Comparison of ENCODE assay signal across 13 cellular contexts in genomic region chrX:19627533-19627932, GRCh38.
DNase-seq lines count a peak whose midpoint lies in the region; ATAC-seq and TF ChIP-seq lines count a peak whose summit lies in the region.
"Had no signal": no experiment of that assay in that cellular context is flagged by ENCODE, and none has a peak within 500 bp of the region (broad histone marks: within the 10 kb centered on the region; RNA-seq: fewer than 3 reads in every experiment).

No MANE protein-coding gene starts in this region.

- peak overlapping the region; percentile 74 for H3K27ac Mint-ChIP-seq in activated CD8-positive, alpha-beta T cell treated with anti-CD3 and anti-CD28 coated beads for 36 hours

- H3K4me3 ChIP-seq in fibroblast of the aortic adventitia (ENCODE audit: low read depth, low read length) (no peak overlapping the region), colonic mucosa (no peak overlapping the region)
- H3K4me3 ChIP-seq: lower lobe of right lung, MG63 had no signal

- no peaks in the 10 kb centered on the region for H3K36me3 ChIP-seq in colonic mucosa
- H3K36me3 ChIP-seq: lower lobe of right lung, MG63 had no signal

- POLR2A ChIA-PET in activated CD8-positive, alpha-beta T cell treated with anti-CD3 and anti-CD28 coated beads for 36 hours (lab: Charles Lee) = interaction anchor here (1.0 kb wide), 1 partner anchor 9 kb away, joined by 3 read pairs; no protein-coding TSS in a partner anchor
- POLR2A ChIA-PET in HEK293T (lab: Yijun Ruan, JAX) = no interaction called here

- no peak overlapping the region for H3K27ac ChIP-seq in colonic mucosa
- H3K27ac ChIP-seq: lower lobe of right lung, parathyroid adenoma had no signal

- CTCF ChIA-PET in activated CD8-positive, alpha-beta T cell treated with anti-CD3 and anti-CD28 coated beads for 36 hours (lab: Charles Lee) = no interaction called here
- CTCF ChIA-PET in HEK293T (lab: Yijun Ruan, JAX) = no interaction called here

- H3K9ac ChIP-seq in colonic mucosa (ENCODE audit: low read depth in 2 of 2, low read length in 2 of 2) = no peak overlapping the region
- H3K9ac ChIP-seq: parathyroid adenoma had no signal

- H3K4me3 Mint-ChIP-seq in activated CD8-positive, alpha-beta T cell treated with anti-CD3 and anti-CD28 coated beads for 36 hours = no peak overlapping the region

- intact Hi-C loops in activated CD8-positive, alpha-beta T cell treated with anti-CD3 and anti-CD28 coated beads for 36 hours (cut with micrococcal nuclease) = no loop called here
- intact Hi-C loops in colonic mucosa (cut with DNase I) = no loop called here

- H3K4me1 Mint-ChIP-seq in activated CD8-positive, alpha-beta T cell treated with anti-CD3 and anti-CD28 coated beads for 36 hours (ENCODE audit: low read depth) = peaks cover 79% of the 10 kb centered on the region

- TF ChIP-seq CTCF in activated CD8-positive, alpha-beta T cell treated with anti-CD3 and anti-CD28 coated beads for 36 hours (IDR thresholded peaks at IDR 0.05) = no peak
- no peak for TF ChIP-seq CTCF in fibroblast of the aortic adventitia (IDR thresholded peaks at IDR 0.05; ENCODE audit: insufficient read depth, low read length)
- TF ChIP-seq CTCF in colonic mucosa (IDR thresholded peaks at IDR 0.05) = no peak

- no peaks in the 10 kb centered on the region for H3K27me3 ChIP-seq in colonic mucosa
- H3K27me3 ChIP-seq: MG63 had no signal

- no peaks in the 10 kb centered on the region for H3K27me3 Mint-ChIP-seq in activated CD8-positive, alpha-beta T cell treated with anti-CD3 and anti-CD28 coated beads for 36 hours

- DNase-seq in CD1c-positive myeloid dendritic cell (ENCODE audit: extremely low spot score) = peak; percentile 5
- DNase-seq in HT1080 (ENCODE audit: low read depth) = peak; percentile 50
- DNase-seq in activated CD8-positive, alpha-beta T cell treated with anti-CD3 and anti-CD28 coated beads for 36 hours = peak; percentile 20
- peak; percentile 13 for DNase-seq in fibroblast of the aortic adventitia (ENCODE audit: low read depth)
- no peak for DNase-seq in EL
- no peak for DNase-seq in colonic mucosa
- no peak for DNase-seq in superior temporal gyrus (ENCODE audit: extremely low spot score)
- no peak for DNase-seq in HEK293T (ENCODE audit: extremely low spot score)
- DNase-seq: dermis blood vessel endothelial cell, lower lobe of right lung, NCI-H446 treated with DMSO at 0.1 percent for 48 hours had no signal

- H3K9me3 ChIP-seq in colonic mucosa = no peaks in the 10 kb centered on the region
- H3K9me3 ChIP-seq: lower lobe of right lung, MG63 had no signal

- peak; percentile 74 for ATAC-seq in activated CD8-positive, alpha-beta T cell treated with anti-CD3 and anti-CD28 coated beads for 36 hours
- ATAC-seq: lower lobe of right lung had no signal

- peaks cover 26% of the 10 kb centered on the region for H3K36me3 Mint-ChIP-seq in activated CD8-positive, alpha-beta T cell treated with anti-CD3 and anti-CD28 coated beads for 36 hours (ENCODE audit: low read depth)

- H3K9me3 Mint-ChIP-seq in activated CD8-positive, alpha-beta T cell treated with anti-CD3 and anti-CD28 coated beads for 36 hours = no peaks in the 10 kb centered on the region

- no peaks in the 10 kb centered on the region for H3K4me1 ChIP-seq in colonic mucosa
- H3K4me1 ChIP-seq: lower lobe of right lung had no signal

TF ChIP-seq in HEK293T, 16 proteins besides CTCF, POLR2A, EP300 and RAD21:
- no peak for TF ChIP-seq FOXM1 (IDR thresholded peaks at IDR 0.05; ENCODE audit: borderline replicate concordance)
- TF ChIP-seq TARDBP (IDR thresholded peaks at IDR 0.05) = no peak
- TF ChIP-seq HDGF (IDR thresholded peaks at IDR 0.05; ENCODE audit: borderline replicate concordance) = no peak
- TF ChIP-seq PKNOX1 (IDR thresholded peaks at IDR 0.05) = no peak
- no peak for TF ChIP-seq L3MBTL2 (conservative IDR thresholded peaks at IDR 0.05)
- TF ChIP-seq ARNT (IDR thresholded peaks at IDR 0.05) = no peak
- TF ChIP-seq LEF1 (IDR thresholded peaks at IDR 0.05; ENCODE audit: borderline replicate concordance) = no peak
- no peak for TF ChIP-seq FOXK2 (IDR thresholded peaks at IDR 0.05)
- TF ChIP-seq SP1 (IDR thresholded peaks at IDR 0.05) = no peak
- no peak for TF ChIP-seq SUZ12 (IDR thresholded peaks at IDR 0.05)

Comparison
In these comparisons a context has a peak if more than half of its experiments do, and no peak if none do; other contexts are left out.
1. DNase-seq: peak in CD1c-positive myeloid dendritic cell (single experiment), HT1080 (single experiment), activated CD8-positive, alpha-beta T cell treated with anti-CD3 and anti-CD28 coated beads for 36 hours (single experiment) and fibroblast of the aortic adventitia (single experiment); none in EL (single experiment), colonic mucosa (single experiment), superior temporal gyrus (single experiment) and HEK293T (single experiment).